Comparison of ENCODE assay signal across 10 cellular contexts in genomic region chr2:30410217-30410616, GRCh38. TPM values are rescaled to one million over a fixed set of nuclear protein-coding genes. Genes with fewer than 3 reads are reported as not detected.
DNase-seq lines count a peak whose midpoint lies in the region; ATAC-seq and TF ChIP-seq lines count a peak whose summit lies in the region.
"Had no signal": no experiment of that assay in that cellular context is flagged by ENCODE, and none has a peak within 500 bp of the region (broad histone marks: within the 10 kb centered on the region; RNA-seq: fewer than 3 reads in every experiment).

No MANE protein-coding gene starts in this region.

- H3K4me1 Mint-ChIP-seq in T-helper 1 cell treated with Interleukin-12 subunit alpha and Interleukin-12 subunit beta and Interleukin-4 antibody, amounts not matched to agents 30 μg/mL and 1 μg/mL, for 36 hours (ENCODE audit: low read depth) = peaks cover 32% of the 10 kb centered on the region

- no peaks in the 10 kb centered on the region for H3K27me3 ChIP-seq in left ventricle myocardium inferior (ENCODE audit: low read depth)
- H3K27me3 ChIP-seq in right atrium auricular region = no peaks in the 10 kb centered on the region
- no peaks in the 10 kb centered on the region for H3K27me3 ChIP-seq in upper lobe of left lung

- no peaks in the 10 kb centered on the region for H3K27me3 Mint-ChIP-seq in T-helper 1 cell treated with Interleukin-12 subunit alpha and Interleukin-12 subunit beta and Interleukin-4 antibody, amounts not matched to agents 30 μg/mL and 1 μg/mL, for 36 hours (ENCODE audit: low read depth)
- H3K27me3 Mint-ChIP-seq: IgD-negative memory B cell had no signal

- H3K4me1 ChIP-seq in left ventricle myocardium inferior = peaks cover 80% of the 10 kb centered on the region
- H3K4me1 ChIP-seq in right atrium auricular region = peaks cover 0 to 65% of the 10 kb centered on the region in 2 donors
- H3K4me1 ChIP-seq in upper lobe of left lung = peaks cover 17 to 33% (median 19%) of the 10 kb centered on the region in 4 donors

- H3K4me3 ChIP-seq in left ventricle myocardium inferior = no peak overlapping the region
- H3K4me3 ChIP-seq in right atrium auricular region = no peak overlapping the region
- no peak overlapping the region for H3K4me3 ChIP-seq in fibroblast of villous mesenchyme (ENCODE audit: low read depth, low read length)
- H3K4me3 ChIP-seq in upper lobe of left lung = no peak overlapping the region

- intact Hi-C loops in left ventricle myocardium inferior (cut with micrococcal nuclease) = loop anchor here (5.0 to 10.0 kb wide), 2 partner anchors 55 to 173 kb away; no protein-coding TSS in a partner anchor

- H3K36me3 Mint-ChIP-seq in T-helper 1 cell treated with Interleukin-12 subunit alpha and Interleukin-12 subunit beta and Interleukin-4 antibody, amounts not matched to agents 30 μg/mL and 1 μg/mL, for 36 hours (ENCODE audit: low read depth) = peaks cover 2% of the 10 kb centered on the region

- H3K4me3 Mint-ChIP-seq in T-helper 1 cell treated with Interleukin-12 subunit alpha and Interleukin-12 subunit beta and Interleukin-4 antibody, amounts not matched to agents 30 μg/mL and 1 μg/mL, for 36 hours = no peak overlapping the region
- H3K4me3 Mint-ChIP-seq: IgD-negative memory B cell had no signal

- TF ChIP-seq CTCF in left ventricle myocardium inferior (IDR thresholded peaks at IDR 0.05; ENCODE audit: borderline replicate concordance) (no peak), right atrium auricular region (IDR thresholded peaks at IDR 0.05) (no peak), fibroblast of villous mesenchyme (IDR thresholded peaks at IDR 0.05; ENCODE audit: insufficient read depth, low read depth, low read length) (no peak), upper lobe of left lung (IDR thresholded peaks at IDR 0.05) (no peak)

- H3K27ac ChIP-seq in left ventricle myocardium inferior (replicated peaks) = peak overlapping the region; percentile 92
- H3K27ac ChIP-seq in right atrium auricular region = peak overlapping the region in 1 of 2 donors; percentile 16
- peak overlapping the region in 3 of 4 donors; percentile 47 to 70 (median 49) for H3K27ac ChIP-seq in upper lobe of left lung

- H3K36me3 ChIP-seq in left ventricle myocardium inferior = no peaks in the 10 kb centered on the region
- no peaks in the 10 kb centered on the region for H3K36me3 ChIP-seq in right atrium auricular region
- no peaks in the 10 kb centered on the region for H3K36me3 ChIP-seq in upper lobe of left lung

- no peaks in the 10 kb centered on the region for H3K9me3 Mint-ChIP-seq in T-helper 1 cell treated with Interleukin-12 subunit alpha and Interleukin-12 subunit beta and Interleukin-4 antibody, amounts not matched to agents 30 μg/mL and 1 μg/mL, for 36 hours
- H3K9me3 Mint-ChIP-seq: IgD-negative memory B cell had no signal

- H3K27ac Mint-ChIP-seq in T-helper 1 cell treated with Interleukin-12 subunit alpha and Interleukin-12 subunit beta and Interleukin-4 antibody, amounts not matched to agents 30 μg/mL and 1 μg/mL, for 36 hours = peak overlapping the region; percentile 45
- H3K27ac Mint-ChIP-seq: IgD-negative memory B cell had no signal

- no peak for ATAC-seq in upper lobe of left lung (ENCODE audit: low FRiP score in 2 of 2)
- ATAC-seq in HG03196 (IDR thresholded peaks at IDR 0.05; ENCODE audit: unreplicated experiment) = no peak

- TF ChIP-seq EP300 in upper lobe of left lung (IDR thresholded peaks at IDR 0.05) = no peak

- whole genome bisulfite sequencing in upper lobe of left lung, 2 donors = 74 to 82% methylated on average over 2 of the region's 2 CpGs

- TF ChIP-seq POLR2A in upper lobe of left lung (IDR thresholded peaks at IDR 0.05) = no peak

- no peak for DNase-seq in left ventricle myocardium inferior
- no peak for DNase-seq in right atrium auricular region (ENCODE audit: low spot score)
- DNase-seq in fibroblast of villous mesenchyme (ENCODE audit: low read depth) = peak; percentile 36
- DNase-seq in upper lobe of left lung = no peak
- no peak for DNase-seq in GM19240 (ENCODE audit: insufficient read length, low spot score)
- no peak for DNase-seq in MV-4-11 (lab: John Stamatoyannopoulos, UW)
- DNase-seq: GDM1 had no signal

- H3K9me3 ChIP-seq in left ventricle myocardium inferior (replicated peaks) = no peaks in the 10 kb centered on the region
- no peaks in the 10 kb centered on the region for H3K9me3 ChIP-seq in right atrium auricular region
- no peaks in the 10 kb centered on the region for H3K9me3 ChIP-seq in upper lobe of left lung

RNA-seq across cellular contexts. Expression of gene LCLAT1, which starts 36.8 kb away (rescaled TPM):
- total RNA-seq in left ventricle myocardium inferior (41.0 TPM), right atrium auricular region (10 to 100 TPM; 13.2 to 14.3 TPM), fibroblast of villous mesenchyme (21.3 and 50.1 TPM in 2 replicates), upper lobe of left lung (10 to 100 TPM in 4 of 6 donors, 1 to 10 TPM in 2; 7.0 to 21.9 (median 12.4) TPM)
